In the genomic region with DNA sequence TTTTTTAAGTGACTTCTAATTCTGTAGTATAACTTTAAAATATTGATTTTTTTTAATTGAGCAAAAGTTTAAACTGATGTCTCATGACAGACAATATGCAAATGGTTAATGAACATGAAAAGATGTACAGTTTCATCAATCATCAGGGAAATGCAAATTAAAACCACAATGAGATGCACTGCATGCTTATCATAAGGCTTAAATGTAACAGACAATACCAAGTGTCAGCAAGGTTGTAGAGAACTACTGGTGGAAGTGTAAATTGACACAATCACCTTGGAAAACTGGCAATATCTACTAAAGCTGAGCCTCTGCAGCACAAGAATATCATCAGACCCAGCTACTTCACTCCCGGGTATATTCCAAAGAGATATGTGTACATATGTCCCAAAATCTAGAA, we compare ENCODE assay signal across 6 cellular contexts.
"Had no signal": no experiment of that assay in that cellular context is flagged by ENCODE, and none has a peak within 500 bp of the region (broad histone marks: within the 10 kb centered on the region; RNA-seq: fewer than 3 reads in every experiment).

No MANE protein-coding gene starts in this region.

- H3K27ac ChIP-seq: HL-60 had no signal

- FAIRE-seq: HTR-8/SVneo, K562 had no signal

- DNase-seq: IMR-90, KBM-7, KG1 had no signal

- ATAC-seq: K562 had no signal

- H3K4me3 ChIP-seq: K562 had no signal
